8 cellular contexts compared by ENCODE assay signal in the genomic region with DNA sequence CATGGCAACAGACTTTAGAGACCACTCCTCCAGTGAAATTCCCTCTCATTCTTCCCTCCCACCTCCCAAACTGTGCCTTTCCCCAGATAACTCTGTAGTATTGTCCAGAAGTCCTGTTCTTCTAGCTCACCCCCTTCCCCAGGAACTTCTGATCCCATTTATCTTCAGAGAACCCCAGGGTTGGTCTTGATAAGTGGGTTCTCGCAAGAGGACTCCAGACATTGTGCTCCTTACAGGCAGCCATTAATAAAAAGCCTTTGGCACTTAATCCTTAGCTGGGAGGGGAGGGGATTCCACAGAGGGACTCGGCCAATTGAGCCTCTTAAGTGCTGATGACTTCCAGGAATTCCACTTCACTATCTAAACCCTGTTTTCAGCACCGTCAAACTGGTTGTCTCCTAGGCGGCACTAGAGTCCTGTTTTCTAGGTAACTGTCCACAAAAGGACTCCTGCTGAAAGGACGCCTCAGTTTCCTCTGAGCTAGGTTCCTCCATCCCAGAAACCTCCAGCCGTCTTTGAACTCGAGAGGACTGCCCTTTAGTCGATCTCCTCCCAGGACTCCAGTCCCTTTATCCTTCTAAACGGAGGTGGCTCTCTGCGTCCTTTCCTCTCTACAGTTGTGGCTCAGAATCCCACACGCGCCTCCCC. TPM values are rescaled to one million over a fixed set of nuclear protein-coding genes. Genes with fewer than 3 reads are reported as not detected.
DNase-seq lines count a peak whose midpoint lies in the region; ATAC-seq and TF ChIP-seq lines count a peak whose summit lies in the region.

No MANE protein-coding gene starts in this region.

- peaks cover 22% of the 10 kb centered on the region for H3K27me3 Mint-ChIP-seq in activated CD4-positive, alpha-beta memory T cell treated with anti-CD3 and anti-CD28 coated beads for 36 hours
- peaks cover 52% of the 10 kb centered on the region for H3K27me3 Mint-ChIP-seq in stimulated activated naive CD8-positive, alpha-beta T cell treated with anti-CD3 and anti-CD28 coated beads, Interleukin-15, amount 100 ng/mL, for 72 hours

- peaks cover 71% of the 10 kb centered on the region for H3K4me1 Mint-ChIP-seq in activated CD4-positive, alpha-beta memory T cell treated with anti-CD3 and anti-CD28 coated beads for 36 hours (ENCODE audit: low read depth)
- H3K4me1 Mint-ChIP-seq in stimulated activated naive CD8-positive, alpha-beta T cell treated with anti-CD3 and anti-CD28 coated beads, Interleukin-15, amount 100 ng/mL, for 72 hours = peaks cover 93% of the 10 kb centered on the region

- H3K36me3 Mint-ChIP-seq in activated CD4-positive, alpha-beta memory T cell treated with anti-CD3 and anti-CD28 coated beads for 36 hours = no peaks in the 10 kb centered on the region

- no peak for ATAC-seq in Right ventricle myocardium inferior
- no peak for ATAC-seq in stimulated activated naive CD8-positive, alpha-beta T cell treated with anti-CD3 and anti-CD28 coated beads, Interleukin-15, amount 100 ng/mL, for 72 hours
- ATAC-seq in GM18870 (IDR thresholded peaks at IDR 0.05; ENCODE audit: unreplicated experiment) = no peak
- ATAC-seq in HG03097 (IDR thresholded peaks at IDR 0.05; ENCODE audit: low FRiP score, unreplicated experiment) = no peak

- H3K4me1 ChIP-seq in cardiac muscle cell (ENCODE audit: low read depth) (peaks cover 33% of the 10 kb centered on the region), right atrium auricular region (peaks cover 0 to 84% of the 10 kb centered on the region in 2 donors)

- H3K27ac ChIP-seq in cardiac muscle cell (peak overlapping the region; percentile 84), right atrium auricular region (peak overlapping the region; percentile 83 to 86)

- TF ChIP-seq CTCF in cardiac muscle cell (IDR thresholded peaks at IDR 0.05; ENCODE audit: low read depth, low read length) (no peak), right atrium auricular region (IDR thresholded peaks at IDR 0.05) (no peak)

- peak overlapping the region; percentile 81 for H3K4me3 Mint-ChIP-seq in activated CD4-positive, alpha-beta memory T cell treated with anti-CD3 and anti-CD28 coated beads for 36 hours
- peak overlapping the region; percentile 83 to 88 for H3K4me3 Mint-ChIP-seq in stimulated activated naive CD8-positive, alpha-beta T cell treated with anti-CD3 and anti-CD28 coated beads, Interleukin-15, amount 100 ng/mL, for 72 hours

- peak; percentile 73 to 79 for DNase-seq in cardiac muscle cell (ENCODE audit: low read depth in 1 of 2, low spot score in 1 of 2)
- no peak for DNase-seq in Right ventricle myocardium inferior (ENCODE audit: missing footprints)
- no peak for DNase-seq in activated CD4-positive, alpha-beta memory T cell treated with anti-CD3 and anti-CD28 coated beads for 36 hours
- no peak for DNase-seq in right atrium auricular region (ENCODE audit: low spot score)
- DNase-seq in stimulated activated naive CD8-positive, alpha-beta T cell treated with anti-CD3 and anti-CD28 coated beads, Interleukin-15, amount 100 ng/mL, for 72 hours = no peak
- no peak for DNase-seq in epidermal melanocyte (ENCODE audit: insufficient read length, low spot score)

- POLR2A ChIA-PET in activated CD4-positive, alpha-beta memory T cell treated with anti-CD3 and anti-CD28 coated beads for 36 hours (lab: Charles Lee) = interaction anchor here (0.6 to 4.4 kb wide), 4 partner anchors 11 to 944 kb away, joined by 3 to 27 read pairs (median 4); partner anchors contain the start of gene FBL

- H3K27me3 ChIP-seq in cardiac muscle cell (peaks cover 11% of the 10 kb centered on the region), right atrium auricular region (peaks cover 0 to 5% of the 10 kb centered on the region in 2 donors)

- H3K36me3 ChIP-seq in cardiac muscle cell = no peaks in the 10 kb centered on the region
- H3K36me3 ChIP-seq in right atrium auricular region = no peaks in the 10 kb centered on the region

- H3K9me3 ChIP-seq in cardiac muscle cell (ENCODE audit: low read depth) = no peaks in the 10 kb centered on the region
- no peaks in the 10 kb centered on the region for H3K9me3 ChIP-seq in right atrium auricular region

- H3K4me3 ChIP-seq in cardiac muscle cell (peak overlapping the region; percentile 37), right atrium auricular region (peak overlapping the region; percentile 38 to 64)

- H3K9me3 Mint-ChIP-seq in activated CD4-positive, alpha-beta memory T cell treated with anti-CD3 and anti-CD28 coated beads for 36 hours = no peaks in the 10 kb centered on the region
- H3K9me3 Mint-ChIP-seq in stimulated activated naive CD8-positive, alpha-beta T cell treated with anti-CD3 and anti-CD28 coated beads, Interleukin-15, amount 100 ng/mL, for 72 hours = no peaks in the 10 kb centered on the region

- H3K27ac Mint-ChIP-seq in activated CD4-positive, alpha-beta memory T cell treated with anti-CD3 and anti-CD28 coated beads for 36 hours = no peak overlapping the region
- no peak overlapping the region for H3K27ac Mint-ChIP-seq in stimulated activated naive CD8-positive, alpha-beta T cell treated with anti-CD3 and anti-CD28 coated beads, Interleukin-15, amount 100 ng/mL, for 72 hours

- intact Hi-C loops in Right ventricle myocardium inferior (cut with DNase I) = loop anchor here (5.0 kb wide), 2 partner anchors 114 to 191 kb away; partner anchors contain the start of genes COQ8B, ITPKC and PRX
- intact Hi-C loops in activated CD4-positive, alpha-beta memory T cell treated with anti-CD3 and anti-CD28 coated beads for 36 hours (cut with micrococcal nuclease) = loop anchor here (5.0 kb wide), 1 partner anchor 316 kb away; the partner anchor contains the start of gene AKT2

- CTCF ChIA-PET in activated CD4-positive, alpha-beta memory T cell treated with anti-CD3 and anti-CD28 coated beads for 36 hours (lab: Charles Lee) = interaction anchor here (1.0 to 6.5 kb wide), 13 partner anchors 10 to 298 kb away, joined by 3 to 60 read pairs (median 8); partner anchors contain the start of gene BLVRB

RNA-seq across cellular contexts. Expression of gene LTBP4, which starts 2.0 kb away (rescaled TPM):
- total RNA-seq in cardiac muscle cell = 85.3 and 203 TPM in 2 replicates
- 158 and 255 TPM in 2 replicates for polyA plus RNA-seq in cardiac muscle cell
- 324 TPM for total RNA-seq in Right ventricle myocardium inferior
- 100 to 1,000 TPM; 178 to 182 TPM for total RNA-seq in activated CD4-positive, alpha-beta memory T cell treated with anti-CD3 and anti-CD28 coated beads for 36 hours
- total RNA-seq in right atrium auricular region = 100 to 1,000 TPM; 152 to 257 TPM

RNA-seq across cellular contexts. Expression of gene SHKBP1, which starts 26.5 kb away (rescaled TPM):
- 53.3 and 63.6 TPM in 2 replicates for total RNA-seq in cardiac muscle cell
- polyA plus RNA-seq in cardiac muscle cell = 70.1 and 83.4 TPM in 2 replicates
- total RNA-seq in Right ventricle myocardium inferior = 20.6 TPM
- total RNA-seq in activated CD4-positive, alpha-beta memory T cell treated with anti-CD3 and anti-CD28 coated beads for 36 hours = 100 to 1,000 TPM; 112 to 126 TPM
- 10 to 100 TPM; 15.8 to 35.6 TPM for total RNA-seq in right atrium auricular region

Comparison
In these comparisons a context has a peak if more than half of its experiments do, and no peak if none do; other contexts are left out.
1. DNase-seq: peak in cardiac muscle cell (2 of 2); none in Right ventricle myocardium inferior (single experiment), activated CD4-positive, alpha-beta memory T cell treated with anti-CD3 and anti-CD28 coated beads for 36 hours (single experiment), right atrium auricular region (single experiment), stimulated activated naive CD8-positive, alpha-beta T cell treated with anti-CD3 and anti-CD28 coated beads, Interleukin-15, amount 100 ng/mL, for 72 hours (0 of 2) and epidermal melanocyte (single experiment).